In the genomic region with DNA sequence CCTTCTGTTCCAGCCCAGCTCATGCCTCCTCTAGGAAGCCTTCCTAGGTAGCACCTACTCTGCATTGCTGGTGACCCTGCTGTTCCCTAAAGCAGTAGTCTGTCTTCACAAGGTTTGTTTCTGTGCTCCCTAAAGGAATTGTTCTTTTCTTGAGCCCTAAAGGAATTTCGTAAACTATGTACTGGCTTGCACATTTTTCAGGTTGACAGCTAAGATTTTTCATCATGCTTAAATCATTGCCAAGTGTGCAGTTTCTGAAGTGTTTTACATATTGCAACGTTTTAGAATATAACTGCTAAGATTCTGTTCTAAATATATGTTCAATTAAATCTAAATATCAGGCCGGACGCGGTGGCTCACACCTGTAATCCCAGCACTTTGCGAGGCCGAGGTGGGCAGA, we compare ENCODE assay signal across 1 cellular context.
TF ChIP-seq lines count a peak whose summit lies in the region.

No MANE protein-coding gene starts in this region.

TF ChIP-seq in K562, 482 proteins besides CTCF, POLR2A, EP300 and RAD21:
- TF ChIP-seq ZFP36 (IDR thresholded peaks at IDR 0.05; ENCODE audit: low read depth, low read length, partially characterized antibody) (peak; percentile 71), ZNF311 (CRISPR knock-in tag; IDR thresholded peaks at IDR 0.05) (no peak), ZNF79 (CRISPR knock-in tag; IDR thresholded peaks at IDR 0.05; ENCODE audit: low read depth) (no peak)
